ENCODE assay signal across 11 cellular contexts in genomic region chr10:16685551-16685950, GRCh38.
"Had no signal": no experiment of that assay in that cellular context is flagged by ENCODE, and none has a peak within 500 bp of the region (broad histone marks: within the 10 kb centered on the region; RNA-seq: fewer than 3 reads in every experiment).

No MANE protein-coding gene starts in this region.

- H3K27ac ChIP-seq: GM23248 had no signal

- ATAC-seq: GM23338, HCT116 had no signal

- H3K4me1 ChIP-seq: HAP-1 had no signal

- H3K9me3 ChIP-seq: HAP-1 had no signal

- H3K4me2 ChIP-seq: GM23338 had no signal

- FAIRE-seq: H1, H54 had no signal

- H2AFZ ChIP-seq: GM23248, GM23338 had no signal

- H3K9ac ChIP-seq: GM23248 had no signal

- H3K4me3 ChIP-seq: GM23248, GM23338, HAP-1 had no signal

- DNase-seq: GM23248, GOT3, H7, H9, HCEC 1CT, HFFc6 had no signal

- H3K36me3 ChIP-seq: HAP-1 had no signal
